1 cellular context compared by ENCODE assay signal in the genomic region with DNA sequence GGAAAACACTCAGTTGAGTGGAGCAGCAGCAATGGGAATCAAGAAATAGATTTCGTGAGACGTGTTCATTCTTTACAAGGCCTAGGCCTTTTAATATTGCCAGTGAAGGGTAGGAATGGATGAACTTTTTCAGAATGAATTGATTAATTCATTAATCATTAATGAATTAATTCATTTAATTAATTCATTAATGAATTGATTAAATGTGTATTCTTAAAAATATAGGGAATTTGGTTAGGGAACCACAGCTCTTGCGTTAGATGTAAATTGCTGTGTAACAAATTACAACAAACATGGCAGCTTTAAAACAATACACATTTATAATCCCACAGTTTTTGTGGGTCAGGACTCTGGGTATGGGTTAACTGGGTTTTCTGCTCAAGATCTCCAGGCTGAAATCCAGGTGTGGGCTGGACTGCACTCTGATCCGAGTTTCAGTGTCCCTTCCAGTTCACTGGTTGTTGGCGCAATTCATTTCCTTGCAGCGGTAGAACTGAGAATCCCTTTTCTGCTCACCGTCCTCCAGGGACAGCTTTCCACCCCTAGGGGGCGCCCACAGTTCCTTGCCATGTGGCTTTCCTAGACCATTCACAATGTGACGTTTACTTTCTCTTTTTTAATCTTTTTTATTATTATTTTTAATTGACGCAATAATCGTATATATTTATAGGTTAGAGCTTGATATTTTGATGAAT.
TF ChIP-seq lines count a peak whose summit lies in the region.

No MANE protein-coding gene starts in this region.

TF ChIP-seq in HepG2, 621 proteins besides CTCF, POLR2A, EP300 and RAD21 (continued from another document and continues in another):
- TF ChIP-seq, protein P1, sequence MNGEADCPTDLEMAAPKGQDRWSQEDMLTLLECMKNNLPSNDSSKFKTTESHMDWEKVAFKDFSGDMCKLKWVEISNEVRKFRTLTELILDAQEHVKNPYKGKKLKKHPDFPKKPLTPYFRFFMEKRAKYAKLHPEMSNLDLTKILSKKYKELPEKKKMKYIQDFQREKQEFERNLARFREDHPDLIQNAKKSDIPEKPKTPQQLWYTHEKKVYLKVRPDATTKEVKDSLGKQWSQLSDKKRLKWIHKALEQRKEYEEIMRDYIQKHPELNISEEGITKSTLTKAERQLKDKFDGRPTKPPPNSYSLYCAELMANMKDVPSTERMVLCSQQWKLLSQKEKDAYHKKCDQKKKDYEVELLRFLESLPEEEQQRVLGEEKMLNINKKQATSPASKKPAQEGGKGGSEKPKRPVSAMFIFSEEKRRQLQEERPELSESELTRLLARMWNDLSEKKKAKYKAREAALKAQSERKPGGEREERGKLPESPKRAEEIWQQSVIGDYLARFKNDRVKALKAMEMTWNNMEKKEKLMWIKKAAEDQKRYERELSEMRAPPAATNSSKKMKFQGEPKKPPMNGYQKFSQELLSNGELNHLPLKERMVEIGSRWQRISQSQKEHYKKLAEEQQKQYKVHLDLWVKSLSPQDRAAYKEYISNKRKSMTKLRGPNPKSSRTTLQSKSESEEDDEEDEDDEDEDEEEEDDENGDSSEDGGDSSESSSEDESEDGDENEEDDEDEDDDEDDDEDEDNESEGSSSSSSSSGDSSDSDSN (CRISPR knock-in tag; IDR thresholded peaks at IDR 0.05): no peak
- TF ChIP-seq ZNF44 (CRISPR knock-in tag; IDR thresholded peaks at IDR 0.05) (no peak), KLF9 (CRISPR knock-in tag; IDR thresholded peaks at IDR 0.05; ENCODE audit: low read depth) (no peak), NFRKB (IDR thresholded peaks at IDR 0.05) (no peak), RBM22 (optimal IDR thresholded peaks at IDR 0.05; ENCODE audit: low read length) (no peak), GATA4 (IDR thresholded peaks at IDR 0.05; ENCODE audit: borderline replicate concordance, low read depth) (no peak), YY1 (IDR thresholded peaks at IDR 0.05; ENCODE audit: insufficient read depth, insufficient replicate concordance, low read depth, low read length) (peak; percentile 35), STAG1 (CRISPR knock-in tag; IDR thresholded peaks at IDR 0.05) (peak; percentile 89), MAFF (IDR thresholded peaks at IDR 0.05; ENCODE audit: low read depth, low read length) (0 out of 2 replicates have a peak, but pooled peaks have one; percentile 6), NR2F2 (IDR thresholded peaks at IDR 0.05; ENCODE audit: borderline replicate concordance, low read depth) (0 out of 2 replicates have a peak, but pooled peaks have one; percentile 17), NR2F6 (IDR thresholded peaks at IDR 0.05) (no peak), NR2F6 (CRISPR knock-in tag; IDR thresholded peaks at IDR 0.05) (peak; percentile 84), ZNF777 (CRISPR knock-in tag; IDR thresholded peaks at IDR 0.05) (peak; percentile 46; the same call in 1 of the 2 replicates), ZNF776 (CRISPR knock-in tag; IDR thresholded peaks at IDR 0.05) (no peak), TBL1XR1 (IDR thresholded peaks at IDR 0.05; ENCODE audit: borderline replicate concordance, low read length, partially characterized antibody) (peak; percentile 92), ASH2L (IDR thresholded peaks at IDR 0.05; ENCODE audit: insufficient read length, low read depth, low read length) (no peak), KAT7 (CRISPR knock-in tag; IDR thresholded peaks at IDR 0.05; ENCODE audit: borderline replicate concordance) (no peak), CAMTA2 (CRISPR knock-in tag; IDR thresholded peaks at IDR 0.05; ENCODE audit: borderline replicate concordance) (no peak), ARNT2 (CRISPR knock-in tag; IDR thresholded peaks at IDR 0.05; ENCODE audit: low read depth) (0 out of 2 replicates have a peak, but pooled peaks have one; percentile 14), ELF1 (CRISPR knock-in tag; IDR thresholded peaks at IDR 0.05) (no peak; the same call in 1 of the 2 replicates), MEIS1 (CRISPR knock-in tag; IDR thresholded peaks at IDR 0.05; ENCODE audit: borderline replicate concordance) (no peak), ZNF230 (CRISPR knock-in tag; IDR thresholded peaks at IDR 0.05) (no peak), IRF2 (CRISPR knock-in tag; IDR thresholded peaks at IDR 0.05) (peak; percentile 85), ATRX (CRISPR knock-in tag; IDR thresholded peaks at IDR 0.05; ENCODE audit: borderline replicate concordance) (no peak), XRCC5 (optimal IDR thresholded peaks at IDR 0.05; ENCODE audit: low read length) (peak; percentile 97)
- TF ChIP-seq, protein P2, sequence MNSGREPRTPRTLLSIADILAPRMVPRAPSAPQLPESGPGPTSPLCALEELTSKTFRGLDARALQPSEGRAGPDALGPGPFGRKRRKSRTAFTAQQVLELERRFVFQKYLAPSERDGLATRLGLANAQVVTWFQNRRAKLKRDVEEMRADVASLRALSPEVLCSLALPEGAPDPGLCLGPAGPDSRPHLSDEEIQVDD (CRISPR knock-in tag; IDR thresholded peaks at IDR 0.05; ENCODE audit: borderline replicate concordance): no peak
- TF ChIP-seq, protein P3, sequence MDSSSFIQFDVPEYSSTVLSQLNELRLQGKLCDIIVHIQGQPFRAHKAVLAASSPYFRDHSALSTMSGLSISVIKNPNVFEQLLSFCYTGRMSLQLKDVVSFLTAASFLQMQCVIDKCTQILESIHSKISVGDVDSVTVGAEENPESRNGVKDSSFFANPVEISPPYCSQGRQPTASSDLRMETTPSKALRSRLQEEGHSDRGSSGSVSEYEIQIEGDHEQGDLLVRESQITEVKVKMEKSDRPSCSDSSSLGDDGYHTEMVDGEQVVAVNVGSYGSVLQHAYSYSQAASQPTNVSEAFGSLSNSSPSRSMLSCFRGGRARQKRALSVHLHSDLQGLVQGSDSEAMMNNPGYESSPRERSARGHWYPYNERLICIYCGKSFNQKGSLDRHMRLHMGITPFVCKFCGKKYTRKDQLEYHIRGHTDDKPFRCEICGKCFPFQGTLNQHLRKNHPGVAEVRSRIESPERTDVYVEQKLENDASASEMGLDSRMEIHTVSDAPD (CRISPR knock-in tag; IDR thresholded peaks at IDR 0.05): no peak
- TF ChIP-seq, protein P4, sequence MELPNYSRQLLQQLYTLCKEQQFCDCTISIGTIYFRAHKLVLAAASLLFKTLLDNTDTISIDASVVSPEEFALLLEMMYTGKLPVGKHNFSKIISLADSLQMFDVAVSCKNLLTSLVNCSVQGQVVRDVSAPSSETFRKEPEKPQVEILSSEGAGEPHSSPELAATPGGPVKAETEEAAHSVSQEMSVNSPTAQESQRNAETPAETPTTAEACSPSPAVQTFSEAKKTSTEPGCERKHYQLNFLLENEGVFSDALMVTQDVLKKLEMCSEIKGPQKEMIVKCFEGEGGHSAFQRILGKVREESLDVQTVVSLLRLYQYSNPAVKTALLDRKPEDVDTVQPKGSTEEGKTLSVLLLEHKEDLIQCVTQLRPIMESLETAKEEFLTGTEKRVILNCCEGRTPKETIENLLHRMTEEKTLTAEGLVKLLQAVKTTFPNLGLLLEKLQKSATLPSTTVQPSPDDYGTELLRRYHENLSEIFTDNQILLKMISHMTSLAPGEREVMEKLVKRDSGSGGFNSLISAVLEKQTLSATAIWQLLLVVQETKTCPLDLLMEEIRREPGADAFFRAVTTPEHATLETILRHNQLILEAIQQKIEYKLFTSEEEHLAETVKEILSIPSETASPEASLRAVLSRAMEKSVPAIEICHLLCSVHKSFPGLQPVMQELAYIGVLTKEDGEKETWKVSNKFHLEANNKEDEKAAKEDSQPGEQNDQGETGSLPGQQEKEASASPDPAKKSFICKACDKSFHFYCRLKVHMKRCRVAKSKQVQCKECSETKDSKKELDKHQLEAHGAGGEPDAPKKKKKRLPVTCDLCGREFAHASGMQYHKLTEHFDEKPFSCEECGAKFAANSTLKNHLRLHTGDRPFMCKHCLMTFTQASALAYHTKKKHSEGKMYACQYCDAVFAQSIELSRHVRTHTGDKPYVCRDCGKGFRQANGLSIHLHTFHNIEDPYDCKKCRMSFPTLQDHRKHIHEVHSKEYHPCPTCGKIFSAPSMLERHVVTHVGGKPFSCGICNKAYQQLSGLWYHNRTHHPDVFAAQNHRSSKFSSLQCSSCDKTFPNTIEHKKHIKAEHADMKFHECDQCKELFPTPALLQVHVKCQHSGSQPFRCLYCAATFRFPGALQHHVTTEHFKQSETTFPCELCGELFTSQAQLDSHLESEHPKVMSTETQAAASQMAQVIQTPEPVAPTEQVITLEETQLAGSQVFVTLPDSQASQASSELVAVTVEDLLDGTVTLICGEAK (IDR thresholded peaks at IDR 0.05): no peak
- TF ChIP-seq, protein P4 (CRISPR knock-in tag; IDR thresholded peaks at IDR 0.05): no peak
- TF ChIP-seq, protein P5, sequence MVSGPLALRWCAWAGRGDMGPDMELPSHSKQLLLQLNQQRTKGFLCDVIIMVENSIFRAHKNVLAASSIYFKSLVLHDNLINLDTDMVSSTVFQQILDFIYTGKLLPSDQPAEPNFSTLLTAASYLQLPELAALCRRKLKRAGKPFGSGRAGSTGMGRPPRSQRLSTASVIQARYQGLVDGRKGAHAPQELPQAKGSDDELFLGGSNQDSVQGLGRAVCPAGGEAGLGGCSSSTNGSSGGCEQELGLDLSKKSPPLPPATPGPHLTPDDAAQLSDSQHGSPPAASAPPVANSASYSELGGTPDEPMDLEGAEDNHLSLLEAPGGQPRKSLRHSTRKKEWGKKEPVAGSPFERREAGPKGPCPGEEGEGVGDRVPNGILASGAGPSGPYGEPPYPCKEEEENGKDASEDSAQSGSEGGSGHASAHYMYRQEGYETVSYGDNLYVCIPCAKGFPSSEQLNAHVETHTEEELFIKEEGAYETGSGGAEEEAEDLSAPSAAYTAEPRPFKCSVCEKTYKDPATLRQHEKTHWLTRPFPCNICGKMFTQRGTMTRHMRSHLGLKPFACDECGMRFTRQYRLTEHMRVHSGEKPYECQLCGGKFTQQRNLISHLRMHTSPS (CRISPR knock-in tag; IDR thresholded peaks at IDR 0.05; ENCODE audit: low read depth): no peak
- TF ChIP-seq, protein P6, sequence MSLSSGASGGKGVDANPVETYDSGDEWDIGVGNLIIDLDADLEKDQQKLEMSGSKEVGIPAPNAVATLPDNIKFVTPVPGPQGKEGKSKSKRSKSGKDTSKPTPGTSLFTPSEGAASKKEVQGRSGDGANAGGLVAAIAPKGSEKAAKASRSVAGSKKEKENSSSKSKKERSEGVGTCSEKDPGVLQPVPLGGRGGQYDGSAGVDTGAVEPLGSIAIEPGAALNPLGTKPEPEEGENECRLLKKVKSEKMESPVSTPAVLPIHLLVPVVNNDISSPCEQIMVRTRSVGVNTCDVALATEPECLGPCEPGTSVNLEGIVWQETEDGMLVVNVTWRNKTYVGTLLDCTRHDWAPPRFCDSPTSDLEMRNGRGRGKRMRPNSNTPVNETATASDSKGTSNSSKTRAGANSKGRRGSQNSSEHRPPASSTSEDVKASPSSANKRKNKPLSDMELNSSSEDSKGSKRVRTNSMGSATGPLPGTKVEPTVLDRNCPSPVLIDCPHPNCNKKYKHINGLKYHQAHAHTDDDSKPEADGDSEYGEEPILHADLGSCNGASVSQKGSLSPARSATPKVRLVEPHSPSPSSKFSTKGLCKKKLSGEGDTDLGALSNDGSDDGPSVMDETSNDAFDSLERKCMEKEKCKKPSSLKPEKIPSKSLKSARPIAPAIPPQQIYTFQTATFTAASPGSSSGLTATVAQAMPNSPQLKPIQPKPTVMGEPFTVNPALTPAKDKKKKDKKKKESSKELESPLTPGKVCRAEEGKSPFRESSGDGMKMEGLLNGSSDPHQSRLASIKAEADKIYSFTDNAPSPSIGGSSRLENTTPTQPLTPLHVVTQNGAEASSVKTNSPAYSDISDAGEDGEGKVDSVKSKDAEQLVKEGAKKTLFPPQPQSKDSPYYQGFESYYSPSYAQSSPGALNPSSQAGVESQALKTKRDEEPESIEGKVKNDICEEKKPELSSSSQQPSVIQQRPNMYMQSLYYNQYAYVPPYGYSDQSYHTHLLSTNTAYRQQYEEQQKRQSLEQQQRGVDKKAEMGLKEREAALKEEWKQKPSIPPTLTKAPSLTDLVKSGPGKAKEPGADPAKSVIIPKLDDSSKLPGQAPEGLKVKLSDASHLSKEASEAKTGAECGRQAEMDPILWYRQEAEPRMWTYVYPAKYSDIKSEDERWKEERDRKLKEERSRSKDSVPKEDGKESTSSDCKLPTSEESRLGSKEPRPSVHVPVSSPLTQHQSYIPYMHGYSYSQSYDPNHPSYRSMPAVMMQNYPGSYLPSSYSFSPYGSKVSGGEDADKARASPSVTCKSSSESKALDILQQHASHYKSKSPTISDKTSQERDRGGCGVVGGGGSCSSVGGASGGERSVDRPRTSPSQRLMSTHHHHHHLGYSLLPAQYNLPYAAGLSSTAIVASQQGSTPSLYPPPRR (CRISPR knock-in tag; IDR thresholded peaks at IDR 0.05; ENCODE audit: borderline replicate concordance): peak; percentile 31; the same call in 1 of the 2 replicates
- TF ChIP-seq, protein P7, sequence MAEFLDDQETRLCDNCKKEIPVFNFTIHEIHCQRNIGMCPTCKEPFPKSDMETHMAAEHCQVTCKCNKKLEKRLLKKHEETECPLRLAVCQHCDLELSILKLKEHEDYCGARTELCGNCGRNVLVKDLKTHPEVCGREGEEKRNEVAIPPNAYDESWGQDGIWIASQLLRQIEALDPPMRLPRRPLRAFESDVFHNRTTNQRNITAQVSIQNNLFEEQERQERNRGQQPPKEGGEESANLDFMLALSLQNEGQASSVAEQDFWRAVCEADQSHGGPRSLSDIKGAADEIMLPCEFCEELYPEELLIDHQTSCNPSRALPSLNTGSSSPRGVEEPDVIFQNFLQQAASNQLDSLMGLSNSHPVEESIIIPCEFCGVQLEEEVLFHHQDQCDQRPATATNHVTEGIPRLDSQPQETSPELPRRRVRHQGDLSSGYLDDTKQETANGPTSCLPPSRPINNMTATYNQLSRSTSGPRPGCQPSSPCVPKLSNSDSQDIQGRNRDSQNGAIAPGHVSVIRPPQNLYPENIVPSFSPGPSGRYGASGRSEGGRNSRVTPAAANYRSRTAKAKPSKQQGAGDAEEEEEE (CRISPR knock-in tag; IDR thresholded peaks at IDR 0.05; ENCODE audit: borderline replicate concordance): no peak
